Comparison of ENCODE assay signal across 32 cellular contexts in the genomic region with DNA sequence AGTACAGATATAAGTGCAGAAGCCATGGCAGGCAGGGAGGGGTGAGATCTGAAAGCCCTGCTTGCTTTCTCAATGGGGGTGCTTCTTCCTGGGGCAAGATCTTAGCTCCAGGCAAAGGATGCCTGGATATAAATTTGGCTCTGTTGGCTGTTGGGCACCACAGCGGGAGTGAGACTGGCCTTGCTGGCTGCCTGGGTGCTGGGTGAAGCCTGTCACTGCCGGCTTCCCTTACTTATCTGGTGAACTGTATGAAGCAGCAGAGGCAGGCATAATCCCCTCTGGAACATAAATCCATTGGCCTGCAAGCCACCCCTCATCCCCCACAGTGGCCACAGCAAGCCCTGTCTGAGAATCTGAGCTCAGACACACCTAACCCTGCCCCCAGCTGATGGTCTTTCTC. TPM values are rescaled to one million over a fixed set of nuclear protein-coding genes. Genes with fewer than 3 reads are reported as not detected.
"Had no signal": no experiment of that assay in that cellular context is flagged by ENCODE, and none has a peak within 500 bp of the region (broad histone marks: within the 10 kb centered on the region; RNA-seq: fewer than 3 reads in every experiment).

No MANE protein-coding gene starts in this region.

- H3K4me3 ChIP-seq: ascending aorta, cardiac muscle cell, K562, SJCRH30, SK-N-MC had no signal

- H3K27ac ChIP-seq: ascending aorta, cardiac muscle cell, SJCRH30, SK-N-MC had no signal

- ATAC-seq: activated CD4-positive, CD25-positive, alpha-beta regulatory T cell treated with anti-CD3 and anti-CD28 coated beads, Interleukin-2, amount 50 U/mL, for 24 hours; activated CD8-positive, alpha-beta T cell treated with anti-CD3 and anti-CD28 coated beads for 36 hours; activated T-cell treated with anti-CD3 and anti-CD28 coated beads, Interleukin-2, amount 50 U/mL, for 72 hours; activated T-helper 17 cell treated with anti-CD3 and anti-CD28 coated beads, Interleukin-2, amount 50 U/mL, for 72 hours; K562; Panc1 had no signal

- H3K4me3 Mint-ChIP-seq: activated CD8-positive, alpha-beta T cell treated with anti-CD3 and anti-CD28 coated beads for 36 hours; activated naive CD8-positive, alpha-beta T cell treated with anti-CD3 and anti-CD28 coated beads for 36 hours; activated T-cell treated with anti-CD3 and anti-CD28 coated beads, Interleukin-2, amount 50 U/mL, for 72 hours; activated T-helper 17 cell treated with anti-CD3 and anti-CD28 coated beads, Interleukin-2, amount 50 U/mL, for 72 hours; central memory CD8-positive, alpha-beta T cell; T-helper 1 cell treated with Interleukin-12 subunit alpha and Interleukin-12 subunit beta and Interleukin-4 antibody, amounts not matched to agents 30 μg/mL and 1 μg/mL, for 36 hours; T-helper 2 cell treated with Interferon-gamma antibody and Interleukin-4, amounts not matched to agents 5 μg/mL and 100 μg/mL, for 36 hours had no signal

- H3K9me3 ChIP-seq: SJCRH30 had no signal

- H3K4me1 ChIP-seq: ascending aorta, SJCRH30 had no signal

- H3K27ac Mint-ChIP-seq: activated CD8-positive, alpha-beta T cell treated with anti-CD3 and anti-CD28 coated beads for 36 hours; activated naive CD8-positive, alpha-beta T cell treated with anti-CD3 and anti-CD28 coated beads for 36 hours; activated T-cell treated with anti-CD3 and anti-CD28 coated beads, Interleukin-2, amount 50 U/mL, for 72 hours; activated T-helper 17 cell treated with anti-CD3 and anti-CD28 coated beads, Interleukin-2, amount 50 U/mL, for 72 hours; T-helper 1 cell treated with Interleukin-12 subunit alpha and Interleukin-12 subunit beta and Interleukin-4 antibody, amounts not matched to agents 30 μg/mL and 1 μg/mL, for 36 hours; T-helper 2 cell treated with Interferon-gamma antibody and Interleukin-4, amounts not matched to agents 5 μg/mL and 100 μg/mL, for 36 hours had no signal

- DNase-seq: activated CD4-positive, alpha-beta T cell treated with anti-CD3 and anti-CD28 coated beads for 4 hours; activated CD8-positive, alpha-beta T cell treated with anti-CD3 and anti-CD28 coated beads for 36 hours; activated effector memory CD4-positive, alpha-beta T cell treated with anti-CD3 and anti-CD28 coated beads, Interleukin-2, amount 50 U/mL, for 16 hours; activated naive CD4-positive, alpha-beta T cell; activated naive CD4-positive, alpha-beta T cell treated with anti-CD3 and anti-CD28 coated beads, Interleukin-2, amount 50 U/mL, for 16 hours; activated naive CD8-positive, alpha-beta T cell treated with anti-CD3 and anti-CD28 coated beads for 36 hours; activated T-cell treated with anti-CD3 and anti-CD28 coated beads, Interleukin-2, amount 50 U/mL, for 1 hour; activated T-cell treated with anti-CD3 and anti-CD28 coated beads, Interleukin-2, amount 50 U/mL, for 72 hours; amniotic stem cell; NCI-H1092 treated with DMSO at 0.1 percent for 48 hours; NCI-H1417; NCI-H146; NCI-H187; NCI-H2029 treated with DMSO at 0.1 percent for 48 hours; NCI-H2107; NCI-H2171; NCI-H446; NCI-H510A treated with DMSO at 0.1 percent for 48 hours; NCI-H526 treated with DMSO at 0.1 percent for 48 hours; NCI-H82; SHP77; SJCRH30 had no signal

- H3K27me3 Mint-ChIP-seq: activated CD8-positive, alpha-beta T cell treated with anti-CD3 and anti-CD28 coated beads for 36 hours; activated naive CD8-positive, alpha-beta T cell treated with anti-CD3 and anti-CD28 coated beads for 36 hours; activated T-helper 17 cell treated with anti-CD3 and anti-CD28 coated beads, Interleukin-2, amount 50 U/mL, for 72 hours; central memory CD8-positive, alpha-beta T cell had no signal

- H3K27me3 ChIP-seq: ascending aorta, cardiac muscle cell had no signal

RNA-seq across cellular contexts. Expression of gene SP140L, which starts 27.4 kb away (rescaled TPM):
- polyA plus RNA-seq: cardiac muscle cell had no signal
